Comparison of ENCODE assay signal across 8 cellular contexts in the genomic region with DNA sequence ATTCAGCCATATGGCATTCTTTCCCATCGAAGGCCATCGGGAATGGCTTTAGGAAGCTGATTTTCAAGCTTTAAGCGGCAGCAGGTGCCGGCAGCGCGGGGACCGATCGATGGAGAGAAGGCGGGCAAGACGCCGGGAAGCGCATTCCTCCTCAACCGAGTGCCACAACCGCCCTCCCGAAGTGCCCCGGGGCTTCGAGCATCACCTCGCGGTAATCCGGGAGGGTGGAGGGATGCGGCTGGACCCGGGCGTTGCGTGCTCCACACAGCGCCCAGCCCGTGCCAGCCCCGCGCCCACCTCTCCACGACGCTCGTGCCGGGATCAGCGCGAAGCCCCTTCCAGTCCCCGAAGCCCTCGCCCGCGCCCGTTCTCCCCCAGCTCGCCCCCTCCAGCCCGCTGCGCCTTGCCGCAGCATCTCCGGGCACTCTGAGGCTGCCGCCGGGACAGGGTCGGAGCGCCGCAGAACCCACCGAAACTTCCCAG. TPM values are rescaled to one million over a fixed set of nuclear protein-coding genes. Genes with fewer than 3 reads are reported as not detected.
DNase-seq lines count a peak whose midpoint lies in the region; ATAC-seq and TF ChIP-seq lines count a peak whose summit lies in the region.

No MANE protein-coding gene starts in this region.

- peak overlapping the region; percentile 53 for H3K27ac Mint-ChIP-seq in neural progenitor cell

- DNase-seq in AG20443 (ENCODE audit: low spot score) = peak; percentile 58
- peak; percentile 10 for DNase-seq in activated T-cell treated with anti-CD3 and anti-CD28 coated beads for 24 hours (ENCODE audit: low read depth)
- DNase-seq in fibroblast of pulmonary artery (ENCODE audit: low read depth) = no peak
- DNase-seq in neural progenitor cell (ENCODE audit: low spot score) = peak; percentile 84
- DNase-seq in vagina (ENCODE audit: extremely low spot score in 2 of 2) = no peak
- DNase-seq in NCI-H1694 (lab: John Stamatoyannopoulos, UW) = no peak

- H3K4me1 Mint-ChIP-seq in neural progenitor cell = peaks cover 51% of the 10 kb centered on the region

- H3K79me2 ChIP-seq in Loucy (ENCODE audit: insufficient read depth, low read length) (peaks cover 51% of the 10 kb centered on the region), neural progenitor cell (ENCODE audit: low read depth) (peaks cover 68% of the 10 kb centered on the region)

- H3K9ac ChIP-seq in Loucy (ENCODE audit: low read depth, low read length, poor library complexity, severe bottlenecking) (peak overlapping the region; percentile 66), neural progenitor cell (peak overlapping the region; percentile 64)

- intact Hi-C loops in vagina (cut with DNase I) = no loop called here

- H3F3A ChIP-seq in Loucy (ENCODE audit: low read depth) (peaks cover 5% of the 10 kb centered on the region), neural progenitor cell (ENCODE audit: low read depth) (peaks cover 67% of the 10 kb centered on the region)

- ATAC-seq in HG03520 (IDR thresholded peaks at IDR 0.05; ENCODE audit: unreplicated experiment) = no peak

- H3K36me3 ChIP-seq in Loucy (ENCODE audit: insufficient read depth, low read length) (no peaks in the 10 kb centered on the region), neural progenitor cell (no peaks in the 10 kb centered on the region), vagina (no peaks in the 10 kb centered on the region)

- no peaks in the 10 kb centered on the region for H3K9me2 ChIP-seq in Loucy (replicated peaks; ENCODE audit: low read depth, low read length)

- H3K4me3 ChIP-seq in Loucy (ENCODE audit: low read length, poor library complexity, severe bottlenecking) = peak overlapping the region; percentile 77
- H3K4me3 ChIP-seq in fibroblast of pulmonary artery (replicated peaks; ENCODE audit: low read depth, low read length) = peak overlapping the region; percentile 26
- peak overlapping the region; percentile 96 for H3K4me3 ChIP-seq in neural progenitor cell
- peak overlapping the region; percentile 83 for H3K4me3 ChIP-seq in vagina

- no peaks in the 10 kb centered on the region for H4K20me1 ChIP-seq in Loucy (ENCODE audit: insufficient read depth, low read length, poor library complexity, severe bottlenecking)
- no peaks in the 10 kb centered on the region for H4K20me1 ChIP-seq in neural progenitor cell (ENCODE audit: low read depth)

- peaks cover 8% of the 10 kb centered on the region for H3K27me3 Mint-ChIP-seq in neural progenitor cell (ENCODE audit: insufficient read depth, low read depth)

- no peak for TF ChIP-seq POLR2A in vagina (IDR thresholded peaks at IDR 0.05)

- peak overlapping the region; percentile 71 for H3K4me2 ChIP-seq in Loucy (ENCODE audit: low read depth, low read length, poor library complexity, severe bottlenecking)
- peak overlapping the region; percentile 93 for H3K4me2 ChIP-seq in neural progenitor cell

- H3K9me3 ChIP-seq in Loucy (ENCODE audit: insufficient read depth, low read depth, low read length) (no peaks in the 10 kb centered on the region), neural progenitor cell (ENCODE audit: low read depth) (peaks cover 4% of the 10 kb centered on the region), vagina (no peaks in the 10 kb centered on the region)

- H3K27me3 ChIP-seq in Loucy (ENCODE audit: insufficient read depth, low read length, poor library complexity, severe bottlenecking) (no peaks in the 10 kb centered on the region), neural progenitor cell (no peaks in the 10 kb centered on the region), vagina (no peaks in the 10 kb centered on the region)

- H3K4me3 Mint-ChIP-seq in neural progenitor cell = peak overlapping the region; percentile 89

- peaks cover 7% of the 10 kb centered on the region for H3K9me3 Mint-ChIP-seq in neural progenitor cell

- H3K27ac ChIP-seq in neural progenitor cell = peak overlapping the region; percentile 94
- peak overlapping the region; percentile 69 for H3K27ac ChIP-seq in vagina

- H2AFZ ChIP-seq in Loucy (ENCODE audit: low read length) (peak overlapping the region; percentile 72), neural progenitor cell (replicated peaks) (peak overlapping the region; percentile 97)

- peaks cover 8% of the 10 kb centered on the region for H3K36me3 Mint-ChIP-seq in neural progenitor cell

- TF ChIP-seq CTCF in Loucy (conservative IDR thresholded peaks at IDR 0.05; ENCODE audit: low read length) = no peak
- TF ChIP-seq CTCF in fibroblast of pulmonary artery (IDR thresholded peaks at IDR 0.05; ENCODE audit: low read length, missing control alignments) = no peak
- no peak for TF ChIP-seq CTCF in neural progenitor cell (IDR thresholded peaks at IDR 0.05)
- no peak for TF ChIP-seq CTCF in vagina (IDR thresholded peaks at IDR 0.05)

- H3K4me1 ChIP-seq in Loucy (ENCODE audit: insufficient read depth, low read length, poor library complexity, severe bottlenecking) (peaks cover 51% of the 10 kb centered on the region), neural progenitor cell (peaks cover 53% of the 10 kb centered on the region), vagina (no peaks in the 10 kb centered on the region)

RNA-seq across cellular contexts. Expression of a gene that starts 3.2 kb away (rescaled TPM):
- total RNA-seq in neural progenitor cell (ENCODE audit: low replicate concordance) (67.1 and 79.4 TPM in 2 replicates), vagina (0.49 TPM)

Comparison
In these comparisons a context has a peak if more than half of its experiments do, and no peak if none do; other contexts are left out.
1. DNase-seq: peak in AG20443 (single experiment), activated T-cell treated with anti-CD3 and anti-CD28 coated beads for 24 hours (single experiment) and neural progenitor cell (single experiment); none in fibroblast of pulmonary artery (single experiment), vagina (0 of 2) and NCI-H1694 (single experiment).
2. H3K4me3 ChIP-seq: peak in every context shown above with its lines; median percentile 96 in neural progenitor cell; 83 in vagina; 77 in Loucy; 26 in fibroblast of pulmonary artery.
3. RNA of a gene that starts 3.2 kb away (total RNA-seq): 67.1 to 79.4 TPM in neural progenitor cell; 0.49 TPM in vagina (single experiment); every median in the first group is over 10 times any median in the second.